Comparison of ENCODE assay signal across 28 cellular contexts in the genomic region with DNA sequence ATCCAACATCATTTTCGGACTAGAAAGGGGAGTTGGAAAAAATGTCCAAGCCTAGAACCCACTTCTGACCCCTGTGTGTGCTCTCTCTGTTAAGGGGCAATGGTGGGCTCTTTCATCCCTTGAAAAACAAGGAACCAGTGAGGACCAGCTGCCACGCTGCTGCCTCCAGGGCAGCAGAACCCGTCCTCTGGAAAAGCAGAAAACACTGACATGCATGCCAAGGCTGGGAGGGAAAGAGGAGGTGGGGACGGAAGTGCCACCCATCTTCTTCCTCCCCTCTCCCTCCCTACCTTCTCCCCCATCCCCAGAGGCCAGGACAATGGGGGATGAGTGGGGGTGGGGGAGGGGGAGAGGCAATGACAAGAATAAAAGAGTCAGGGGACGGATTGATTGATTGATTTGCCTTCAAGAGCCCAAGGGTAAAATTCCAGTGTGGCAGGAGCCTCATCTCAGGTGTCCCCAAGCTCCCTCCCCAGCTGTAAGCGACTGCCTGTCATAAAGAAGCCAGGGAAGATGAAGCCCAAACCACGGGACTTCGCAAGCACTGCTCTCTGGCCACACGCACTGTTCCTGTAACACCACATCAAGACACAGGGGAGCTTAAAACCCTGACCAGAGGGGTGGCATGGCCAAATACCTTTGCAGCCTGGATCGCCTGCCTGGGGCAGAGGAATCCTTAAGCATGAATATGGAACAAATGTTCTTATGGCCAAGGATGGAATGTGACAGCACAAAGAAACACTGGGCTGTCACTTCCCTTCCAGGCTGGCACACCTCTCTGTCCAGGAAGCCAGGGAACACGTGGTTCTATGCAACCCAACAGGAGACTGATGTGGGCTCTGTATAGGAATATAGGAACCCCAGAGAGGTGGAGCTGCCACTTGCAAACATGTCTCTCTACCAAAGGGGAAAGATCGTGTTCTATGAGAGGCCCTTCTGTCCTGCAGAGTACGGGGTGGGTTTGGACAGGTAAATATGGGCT. TPM values are rescaled to one million over a fixed set of nuclear protein-coding genes. Genes with fewer than 3 reads are reported as not detected.
DNase-seq lines count a peak whose midpoint lies in the region; ATAC-seq, FAIRE-seq and TF ChIP-seq lines count a peak whose summit lies in the region.
"Had no signal": no experiment of that assay in that cellular context is flagged by ENCODE, and none has a peak within 500 bp of the region (broad histone marks: within the 10 kb centered on the region; RNA-seq: fewer than 3 reads in every experiment).

No MANE protein-coding gene starts in this region.

- H3K27ac ChIP-seq in gastroesophageal sphincter (no peak overlapping the region), sigmoid colon (no peak overlapping the region)
- H3K27ac ChIP-seq: heart left ventricle, ovary, thyroid gland had no signal

- no peak for TF ChIP-seq POLR2A in gastroesophageal sphincter (IDR thresholded peaks at IDR 0.05)
- TF ChIP-seq POLR2A in sigmoid colon (IDR thresholded peaks at IDR 0.05), result no peak

- TF ChIP-seq EP300 in gastroesophageal sphincter (IDR thresholded peaks at IDR 0.05) (no peak), sigmoid colon (IDR thresholded peaks at IDR 0.05) (no peak)

- intact Hi-C loops in sigmoid colon (cut with DNase I), result no loop called here

- peaks cover 0 to 8% (median 0%) of the 10 kb centered on the region in 3 donors for H3K4me1 ChIP-seq in gastroesophageal sphincter
- H3K4me1 ChIP-seq in sigmoid colon, result peaks cover 0 to 15% (median 9%) of the 10 kb centered on the region in 4 donors
- H3K4me1 ChIP-seq: heart left ventricle, thyroid gland had no signal

- 63 to 84% methylated on average over 4 of the region's 13 CpGs for WGBS in gastroesophageal sphincter (ENCODE audit: low coverage in 1 of 2), 2 donors
- WGBS in sigmoid colon, 2 donors, result 73 to 81% methylated on average over 13 of the region's 13 CpGs

- TF ChIP-seq CTCF in gastroesophageal sphincter (IDR thresholded peaks at IDR 0.05), result no peak
- TF ChIP-seq CTCF in sigmoid colon (IDR thresholded peaks at IDR 0.05), result no peak

- ATAC-seq in gastroesophageal sphincter (peak; percentile 43), GM18909 (IDR thresholded peaks at IDR 0.05; ENCODE audit: poor library complexity, unreplicated experiment) (no peak)
- no peak for ATAC-seq in naive thymus-derived CD8-positive, alpha-beta T cell
- ATAC-seq: heart left ventricle; stimulated activated naive CD8-positive, alpha-beta T cell treated with anti-CD3 and anti-CD28 coated beads, Interleukin-15, Interleukin-2, amounts not matched to agents 100 U/mL and 50 U/mL, for 24 hours had no signal

- FAIRE-seq in frontal cortex (lab: Jason Lieb, UNC), result no peak
- FAIRE-seq: TTC549 had no signal

- no peaks in the 10 kb centered on the region for H3K36me3 ChIP-seq in gastroesophageal sphincter
- no peaks in the 10 kb centered on the region for H3K36me3 ChIP-seq in sigmoid colon
- H3K36me3 ChIP-seq: heart left ventricle, ovary, thyroid gland had no signal

- no peaks in the 10 kb centered on the region for H3K36me3 Mint-ChIP-seq in naive thymus-derived CD8-positive, alpha-beta T cell
- H3K36me3 Mint-ChIP-seq: activated naive CD4-positive, alpha-beta T cell treated with anti-CD3 and anti-CD28 coated beads, Interleukin-2, amount 10 ng/mL, durations not matched to agents 7 days and 5 days; CD4-positive, CD25-positive, alpha-beta regulatory T cell; mesothelial cell of epicardium; natural killer cell treated with Interleukin-12 subunit alpha and Interleukin-12 subunit beta and Interleukin-15 and Interleukin-18, amount 100 ng/mL, for 72 hours had no signal

- H3K9me3 Mint-ChIP-seq in naive thymus-derived CD8-positive, alpha-beta T cell, result no peaks in the 10 kb centered on the region
- H3K9me3 Mint-ChIP-seq: activated naive CD4-positive, alpha-beta T cell treated with anti-CD3 and anti-CD28 coated beads, Interleukin-2, amount 10 ng/mL, durations not matched to agents 7 days and 5 days; mesothelial cell of epicardium; natural killer cell treated with Interleukin-12 subunit alpha and Interleukin-12 subunit beta and Interleukin-15 and Interleukin-18, amount 100 ng/mL, for 72 hours had no signal

- H3K9me3 ChIP-seq in gastroesophageal sphincter (no peaks in the 10 kb centered on the region), sigmoid colon (no peaks in the 10 kb centered on the region)
- H3K9me3 ChIP-seq: heart left ventricle, ovary, thyroid gland had no signal

- H3K4me3 ChIP-seq in gastroesophageal sphincter (no peak overlapping the region), sigmoid colon (no peak overlapping the region)
- H3K4me3 ChIP-seq: heart left ventricle, ovary, thyroid gland had no signal

- no peaks in the 10 kb centered on the region for H3K27me3 ChIP-seq in gastroesophageal sphincter
- H3K27me3 ChIP-seq in sigmoid colon, result no peaks in the 10 kb centered on the region
- H3K27me3 ChIP-seq: ovary, thyroid gland had no signal

- DNase-seq in H4 (ENCODE audit: low spot score) (peak; percentile 40), NCI-H69 (lab: John Stamatoyannopoulos, UW) (peak; percentile 15), sigmoid colon (peak; percentile 26), frontal cortex (ENCODE audit: low spot score in 2 of 2) (no peak), epidermal melanocyte (ENCODE audit: insufficient read length, low spot score) (no peak)
- DNase-seq in naive thymus-derived CD8-positive, alpha-beta T cell, result no peak
- DNase-seq: activated CD4-positive, alpha-beta T cell treated with anti-CD3 and anti-CD28 coated beads for 1 hour; activated naive CD4-positive, alpha-beta T cell treated with anti-CD3 and anti-CD28 coated beads, Interleukin-2, amount 10 ng/mL, durations not matched to agents 7 days and 5 days; activated T-cell treated with anti-CD3 and anti-CD28 coated beads, Interleukin-2, amount 50 U/mL, for 48 hours; amniotic stem cell; CD4-positive, CD25-positive, alpha-beta regulatory T cell; dermis blood vessel endothelial cell; GOT3; heart left ventricle; NCI-H1694; NCI-H2171; NCI-H524; ovary; SIG-M5; stimulated activated naive CD8-positive, alpha-beta T cell treated with anti-CD3 and anti-CD28 coated beads, Interleukin-15, Interleukin-2, amounts not matched to agents 100 U/mL and 50 U/mL, for 24 hours; thyroid gland had no signal

- POLR2A ChIA-PET in naive thymus-derived CD8-positive, alpha-beta T cell (lab: Charles Lee), result no interaction called here

- peaks cover 0 to 15% (median 3%) of the 10 kb centered on the region in 5 donors for H3K27me3 Mint-ChIP-seq in naive thymus-derived CD8-positive, alpha-beta T cell
- H3K27me3 Mint-ChIP-seq: activated naive CD4-positive, alpha-beta T cell treated with anti-CD3 and anti-CD28 coated beads, Interleukin-2, amount 10 ng/mL, durations not matched to agents 7 days and 5 days; CD4-positive, CD25-positive, alpha-beta regulatory T cell had no signal

- H3K27ac Mint-ChIP-seq in naive thymus-derived CD8-positive, alpha-beta T cell, result no peak overlapping the region
- H3K27ac Mint-ChIP-seq: activated naive CD4-positive, alpha-beta T cell treated with anti-CD3 and anti-CD28 coated beads, Interleukin-2, amount 10 ng/mL, durations not matched to agents 7 days and 5 days; mesothelial cell of epicardium; natural killer cell treated with Interleukin-12 subunit alpha and Interleukin-12 subunit beta and Interleukin-15 and Interleukin-18, amount 100 ng/mL, for 72 hours had no signal

- no peak overlapping the region for H3K4me3 Mint-ChIP-seq in naive thymus-derived CD8-positive, alpha-beta T cell
- H3K4me3 Mint-ChIP-seq: activated naive CD4-positive, alpha-beta T cell treated with anti-CD3 and anti-CD28 coated beads, Interleukin-2, amount 10 ng/mL, durations not matched to agents 7 days and 5 days; CD4-positive, CD25-positive, alpha-beta regulatory T cell; mesothelial cell of epicardium; natural killer cell treated with Interleukin-12 subunit alpha and Interleukin-12 subunit beta and Interleukin-15 and Interleukin-18, amount 100 ng/mL, for 72 hours had no signal

- H3K4me1 Mint-ChIP-seq in naive thymus-derived CD8-positive, alpha-beta T cell, result no peaks in the 10 kb centered on the region
- H3K4me1 Mint-ChIP-seq: activated naive CD4-positive, alpha-beta T cell treated with anti-CD3 and anti-CD28 coated beads, Interleukin-2, amount 10 ng/mL, durations not matched to agents 7 days and 5 days; CD4-positive, CD25-positive, alpha-beta regulatory T cell had no signal

RNA-seq across cellular contexts. Expression of a gene that starts 38.9 kb away (rescaled TPM):
- 4.5 and 5.4 TPM in 2 replicates for total RNA-seq in H4 (2014; rRNA removed; shearing (Covaris generic))
- 10 to 100 TPM in 1 of 4 donors, 1 to 10 TPM in 3; 3.3 to 13.6 (median 8.3) TPM for total RNA-seq in gastroesophageal sphincter
- total RNA-seq in sigmoid colon, result 1 to 10 TPM; 1.8 to 4.5 (median 3.9) TPM
- polyA plus RNA-seq in sigmoid colon, result 10 to 100 TPM in 1 of 3 donors, 1 to 10 TPM in 2; 6.0 to 10.8 (median 8.7) TPM
- 0.41 TPM for total RNA-seq in frontal cortex
- not detected for total RNA-seq in naive thymus-derived CD8-positive, alpha-beta T cell
- not detected for polyA plus RNA-seq in naive thymus-derived CD8-positive, alpha-beta T cell
- total RNA-seq: CD4-positive, CD25-positive, alpha-beta regulatory T cell; G401; natural killer cell treated with Interleukin-12 subunit alpha and Interleukin-12 subunit beta and Interleukin-15 and Interleukin-18, amount 100 ng/mL, for 72 hours; T-helper 1 cell treated with Interleukin-12 subunit alpha and Interleukin-12 subunit beta and Interleukin-4 antibody, amounts not matched to agents 30 ng/mL and 1 ng/mL, for 36 hours had no signal
- polyA plus RNA-seq: CD4-positive, CD25-positive, alpha-beta regulatory T cell had no signal

Comparison
In these comparisons a context has a peak if more than half of its experiments do, and no peak if none do; other contexts are left out.
1. DNase-seq: peak in H4 (single experiment), NCI-H69 (single experiment) and sigmoid colon (single experiment); none in frontal cortex (0 of 2), epidermal melanocyte (single experiment) and naive thymus-derived CD8-positive, alpha-beta T cell (0 of 10).